ENCODE assay signal across 8 cellular contexts in genomic region chr10:17026686-17027485, GRCh38.
DNase-seq lines count a peak whose midpoint lies in the region; TF ChIP-seq lines count a peak whose summit lies in the region.

No MANE protein-coding gene starts in this region.

- H3K36me3 Mint-ChIP-seq in CD14-positive monocyte, result peaks cover 0 to 3% of the 10 kb centered on the region in 2 donors
- H3K36me3 Mint-ChIP-seq in HFFc6 (ENCODE audit: low read depth), result no peaks in the 10 kb centered on the region
- no peaks in the 10 kb centered on the region for H3K36me3 Mint-ChIP-seq in brain
- H3K36me3 Mint-ChIP-seq in mesothelial cell of epicardium, result no peaks in the 10 kb centered on the region

- H3K4me1 Mint-ChIP-seq in CD14-positive monocyte, result peaks cover 79% of the 10 kb centered on the region
- peaks cover 98% of the 10 kb centered on the region for H3K4me1 Mint-ChIP-seq in HFFc6 (ENCODE audit: low read depth)
- peaks cover 83% of the 10 kb centered on the region for H3K4me1 Mint-ChIP-seq in brain
- peaks cover 40% of the 10 kb centered on the region for H3K4me1 Mint-ChIP-seq in mesothelial cell of epicardium

- TF ChIP-seq CTCF in CD14-positive monocyte (IDR thresholded peaks at IDR 0.05) (no peak), HFFc6 (IDR thresholded peaks at IDR 0.05) (no peak), brain (conservative IDR thresholded peaks at IDR 0.05) (no peak), mesothelial cell of epicardium (IDR thresholded peaks at IDR 0.05; ENCODE audit: unreplicated experiment) (no peak)

- H3K4me3 Mint-ChIP-seq in CD14-positive monocyte (no peak overlapping the region), HFFc6 (peak overlapping the region; percentile 52), brain (no peak overlapping the region), mesothelial cell of epicardium (no peak overlapping the region)

- H3K27me3 Mint-ChIP-seq in CD14-positive monocyte (ENCODE audit: low read depth in 3 of 3) (peaks cover 0 to 2% (median 0%) of the 10 kb centered on the region in 3 donors), HFFc6 (ENCODE audit: insufficient read depth) (no peaks in the 10 kb centered on the region), brain (no peaks in the 10 kb centered on the region), mesothelial cell of epicardium (ENCODE audit: low read depth) (no peaks in the 10 kb centered on the region)

- intact Hi-C loops in CD14-positive monocyte (cut with micrococcal nuclease), result loop anchor here (2.0 to 10.0 kb wide), 4 partner anchors 112 to 202 kb away; partner anchors contain the start of genes TRDMT1 (in 1 of the 2) and VIM (in 1 of the 2)

- H3K9me3 Mint-ChIP-seq in CD14-positive monocyte (no peaks in the 10 kb centered on the region), HFFc6 (no peaks in the 10 kb centered on the region), brain (no peaks in the 10 kb centered on the region), mesothelial cell of epicardium (no peaks in the 10 kb centered on the region)

- DNase-seq in CD14-positive monocyte (ENCODE audit: low spot score), result peak; percentile 85
- peak; percentile 35 for DNase-seq in HFFc6
- peak; percentile 20 to 94 (median 47) for DNase-seq in T-helper 1 cell
- peak; percentile 36 to 57 for DNase-seq in stimulated activated CD4-positive, alpha-beta T cell treated with anti-CD3 and anti-CD28 coated beads, Interleukin-1b, Interleukin-23, amount 100 ng/mL, for 4 hours (ENCODE audit: low read depth in 2 of 2)
- no peak for DNase-seq in NCI-H345 (lab: John Stamatoyannopoulos, UW)
- DNase-seq in mesothelial cell of epicardium (ENCODE audit: low spot score in 2 of 2, unreplicated experiment in 2 of 2), result no peak
- no peak for DNase-seq in GF-D8 (lab: John Stamatoyannopoulos, UW)

- H3K27ac Mint-ChIP-seq in CD14-positive monocyte (peak overlapping the region; percentile 95 to 99 (median 98)), HFFc6 (peak overlapping the region; percentile 99), brain (peak overlapping the region in 3 of 5 experiments; percentile 60 to 77 (median 68)), mesothelial cell of epicardium (no peak overlapping the region)

Comparison
In these comparisons a context has a peak if more than half of its experiments do, and no peak if none do; other contexts are left out.
1. DNase-seq: peak in CD14-positive monocyte (single experiment), HFFc6 (single experiment), T-helper 1 cell (5 of 5) and stimulated activated CD4-positive, alpha-beta T cell treated with anti-CD3 and anti-CD28 coated beads, Interleukin-1b, Interleukin-23, amount 100 ng/mL, for 4 hours (2 of 2); none in NCI-H345 (single experiment), mesothelial cell of epicardium (0 of 2) and GF-D8 (single experiment).